In genomic region chr2:223837290-223838061, GRCh38 we compare ENCODE assay signal across 1 cellular context.
A peak's percentile ranks its signal among the peaks of the same experiment; 100 is the strongest.
TF ChIP-seq lines count a peak whose summit lies in the region.

Gene AP1S3 (minus strand): TSS chr2:223837582. CDS start chr2:223837450, 132 bp downstream.

TF ChIP-seq in HepG2, 621 proteins besides CTCF, POLR2A, EP300 and RAD21 (continued from another document and continues in another):
- no peak for TF ChIP-seq HOXA5 (CRISPR knock-in tag; IDR thresholded peaks at IDR 0.05)
- TF ChIP-seq ZSCAN5A (CRISPR knock-in tag; IDR thresholded peaks at IDR 0.05; ENCODE audit: borderline replicate concordance): no peak
- TF ChIP-seq ZNF564 (CRISPR knock-in tag; IDR thresholded peaks at IDR 0.05): 0 out of 2 replicates have a peak, but pooled peaks have one; percentile 64
- TF ChIP-seq SALL1 (CRISPR knock-in tag; IDR thresholded peaks at IDR 0.05): peak; percentile 45
- peak; percentile 65; the same call in 1 of the 2 replicates for TF ChIP-seq ZFX (CRISPR knock-in tag; IDR thresholded peaks at IDR 0.05; ENCODE audit: low read depth)
- TF ChIP-seq DBP (CRISPR knock-in tag; IDR thresholded peaks at IDR 0.05; ENCODE audit: not compliant biosample characterization): no peak
- TF ChIP-seq NFRKB (IDR thresholded peaks at IDR 0.05): no peak
- peak; percentile 36; the same call in 1 of the 2 replicates for TF ChIP-seq STAG1 (CRISPR knock-in tag; IDR thresholded peaks at IDR 0.05)
- TF ChIP-seq ARNT (IDR thresholded peaks at IDR 0.05): no peak
- TF ChIP-seq PAX8 (CRISPR knock-in tag; IDR thresholded peaks at IDR 0.05; ENCODE audit: borderline replicate concordance): no peak
- TF ChIP-seq AFF4 (CRISPR knock-in tag; IDR thresholded peaks at IDR 0.05): no peak
- no peak for TF ChIP-seq ZNF414 (CRISPR knock-in tag; IDR thresholded peaks at IDR 0.05)
- 0 out of 2 replicates have a peak, but pooled peaks have one; percentile 31 for TF ChIP-seq ZNF546 (CRISPR knock-in tag; conservative IDR thresholded peaks at IDR 0.05)
- no peak for TF ChIP-seq ZNF430 (CRISPR knock-in tag; IDR thresholded peaks at IDR 0.05)
- TF ChIP-seq ZNF33B (CRISPR knock-in tag; IDR thresholded peaks at IDR 0.05): 0 out of 2 replicates have a peak, but pooled peaks have one; percentile 18
- TF ChIP-seq CCDC6 (CRISPR knock-in tag; IDR thresholded peaks at IDR 0.05): peak; percentile 84
- no peak for TF ChIP-seq NFKBIZ (CRISPR knock-in tag; IDR thresholded peaks at IDR 0.05)
- TF ChIP-seq KAT7 (CRISPR knock-in tag; IDR thresholded peaks at IDR 0.05; ENCODE audit: borderline replicate concordance): peak; percentile 61
- TF ChIP-seq HNRNPLL (IDR thresholded peaks at IDR 0.05; ENCODE audit: low read depth, low read length, poor library complexity, severe bottlenecking): peak; percentile 54
- peak; percentile 55 for TF ChIP-seq ZNF543 (CRISPR knock-in tag; IDR thresholded peaks at IDR 0.05)
- TF ChIP-seq KLF16 (CRISPR knock-in tag; IDR thresholded peaks at IDR 0.05): peak in 1 of 2 experiments; percentile 50; a peak in 1 of 4 replicates
- no peak for TF ChIP-seq CHD2 (IDR thresholded peaks at IDR 0.05; ENCODE audit: low read depth, low read length)
- TF ChIP-seq KDM5B (CRISPR knock-in tag; IDR thresholded peaks at IDR 0.05; ENCODE audit: borderline replicate concordance): peak; percentile 56; the same call in 1 of the 2 replicates
- no peak for TF ChIP-seq SRSF9 (IDR thresholded peaks at IDR 0.05; ENCODE audit: borderline replicate concordance, insufficient read depth, low read depth, low read length, poor library complexity, severe bottlenecking)
- 0 out of 2 replicates have a peak, but pooled peaks have one; percentile 53 for TF ChIP-seq POGZ (CRISPR knock-in tag; IDR thresholded peaks at IDR 0.05)
- TF ChIP-seq MTF2 (CRISPR knock-in tag; IDR thresholded peaks at IDR 0.05; ENCODE audit: borderline replicate concordance): no peak
- TF ChIP-seq HNRNPK (IDR thresholded peaks at IDR 0.05; ENCODE audit: low read depth, low read length, poor library complexity, severe bottlenecking): peak; percentile 96
- TF ChIP-seq TAF1 (CRISPR knock-in tag; IDR thresholded peaks at IDR 0.05): peak; percentile 55; the same call in 1 of the 2 replicates
- peak; percentile 61; the same call in 1 of the 2 replicates for TF ChIP-seq ZNF451 (CRISPR knock-in tag; IDR thresholded peaks at IDR 0.05)
- TF ChIP-seq ASH2L (IDR thresholded peaks at IDR 0.05; ENCODE audit: insufficient read length, low read depth, low read length): peak; percentile 71
- no peak for TF ChIP-seq SNAPC4 (CRISPR knock-in tag; IDR thresholded peaks at IDR 0.05)
- no peak for TF ChIP-seq ZNF720 (CRISPR knock-in tag; IDR thresholded peaks at IDR 0.05)
- TF ChIP-seq ZBTB40 (IDR thresholded peaks at IDR 0.05): no peak
- no peak for TF ChIP-seq ZBTB40 (CRISPR knock-in tag; IDR thresholded peaks at IDR 0.05)
- TF ChIP-seq ZBTB1 (CRISPR knock-in tag; IDR thresholded peaks at IDR 0.05; ENCODE audit: borderline replicate concordance): 0 out of 2 replicates have a peak, but pooled peaks have one; percentile 48
- 0 out of 2 replicates have a peak, but pooled peaks have one; percentile 29 for TF ChIP-seq ZNF709 (CRISPR knock-in tag; IDR thresholded peaks at IDR 0.05)
- no peak for TF ChIP-seq ZNF576 (CRISPR knock-in tag; IDR thresholded peaks at IDR 0.05)
- TF ChIP-seq ZNF776 (CRISPR knock-in tag; IDR thresholded peaks at IDR 0.05): peak; percentile 74; the same call in 1 of the 2 replicates
- no peak for TF ChIP-seq NR2F6 (IDR thresholded peaks at IDR 0.05)
- peak; percentile 9; the same call in 1 of the 2 replicates for TF ChIP-seq NR2F6 (CRISPR knock-in tag; IDR thresholded peaks at IDR 0.05)
- TF ChIP-seq HOXA3 (CRISPR knock-in tag; IDR thresholded peaks at IDR 0.05): peak; percentile 3; the same call in 1 of the 2 replicates
- no peak for TF ChIP-seq ZNF224 (CRISPR knock-in tag; IDR thresholded peaks at IDR 0.05)
- TF ChIP-seq SSRP1 (CRISPR knock-in tag; IDR thresholded peaks at IDR 0.05): no peak
